8 cellular contexts compared by ENCODE assay signal in genomic region chr17:73156166-73156840, GRCh38. TPM values are rescaled to one million over a fixed set of nuclear protein-coding genes. Genes with fewer than 3 reads are reported as not detected.
DNase-seq lines count a peak whose midpoint lies in the region; ATAC-seq and TF ChIP-seq lines count a peak whose summit lies in the region.

No MANE protein-coding gene starts in this region.

- H3K27me3 ChIP-seq in GM23338 (ENCODE audit: insufficient read depth) (no peaks in the 10 kb centered on the region), right atrium auricular region (no peaks in the 10 kb centered on the region), sigmoid colon (peaks cover 0 to 5% (median 0%) of the 10 kb centered on the region in 3 donors)

- H3K79me2 ChIP-seq in GM23338 (replicated peaks; ENCODE audit: insufficient read depth) = no peaks in the 10 kb centered on the region

- H3K27me3 Mint-ChIP-seq in GM23338 (ENCODE audit: insufficient read depth, low read depth, poor library complexity) = peaks cover 6% of the 10 kb centered on the region

- 0 out of 2 replicates have a peak overlapping the region, but pooled peaks have one; percentile 53 for H3K27ac Mint-ChIP-seq in GM23338

- TF ChIP-seq EP300 in sigmoid colon (IDR thresholded peaks at IDR 0.05) = no peak

- H3K9me3 ChIP-seq in right atrium auricular region (no peaks in the 10 kb centered on the region), sigmoid colon (no peaks in the 10 kb centered on the region)

- H3K27ac ChIP-seq in GM23338 (ENCODE audit: low read depth) (no peak overlapping the region), right atrium auricular region (no peak overlapping the region), sigmoid colon (no peak overlapping the region)

- H3K4me3 Mint-ChIP-seq in GM23338 = peak overlapping the region; percentile 31; the same call in 2 of the 3 replicates

- H3K9me3 Mint-ChIP-seq in GM23338 = no peaks in the 10 kb centered on the region

- intact Hi-C loops in sigmoid colon (cut with DNase I) = loop anchor here (1.0 kb wide), 1 partner anchor 431 kb away; no protein-coding TSS in a partner anchor

- TF ChIP-seq CTCF in GM23338 (conservative IDR thresholded peaks at IDR 0.05; ENCODE audit: low read depth in 2 of 2) = peak; percentile 67 to 73
- peak; percentile 74 to 85 for TF ChIP-seq CTCF in right atrium auricular region (IDR thresholded peaks at IDR 0.05)
- peak in 3 of 4 experiments; percentile 51 to 76 (median 68) for TF ChIP-seq CTCF in sigmoid colon (IDR thresholded peaks at IDR 0.05)

- DNase-seq in GM04503 (ENCODE audit: low read depth) (peak; percentile 10), GM23338 (ENCODE audit: low spot score) (peak; percentile 94), LHCN-M2 (ENCODE audit: low read depth) (peak; percentile 50), SKM-1 (lab: John Stamatoyannopoulos, UW; ENCODE audit: unreplicated experiment) (peak; percentile 75), amniotic epithelial cell (ENCODE audit: low read depth) (peak; percentile 74), right atrium auricular region (ENCODE audit: low spot score) (peak; percentile 82), sigmoid colon (peak; percentile 70), NCI-H1105 (lab: John Stamatoyannopoulos, UW) (no peak)

- H3K4me1 ChIP-seq in GM23338 (ENCODE audit: insufficient read depth) = peaks cover 39% of the 10 kb centered on the region
- H3K4me1 ChIP-seq in right atrium auricular region = peaks cover 0 to 12% of the 10 kb centered on the region in 2 donors
- peaks cover 0 to 4% (median 2%) of the 10 kb centered on the region in 4 donors for H3K4me1 ChIP-seq in sigmoid colon

- 21 to 26% methylated on average over 22 of the region's 22 CpGs for WGBS in sigmoid colon, 2 donors

- peak; percentile 96 for ATAC-seq in GM23338

- peaks cover 37% of the 10 kb centered on the region for H3K4me1 Mint-ChIP-seq in GM23338

- H3K9me2 ChIP-seq in GM23338 (ENCODE audit: insufficient read depth) = no peaks in the 10 kb centered on the region

- no peaks in the 10 kb centered on the region for H3K36me3 Mint-ChIP-seq in GM23338 (ENCODE audit: low read depth)

- peaks cover 5% of the 10 kb centered on the region; the same call in 1 of the 2 replicates for H3F3A ChIP-seq in GM23338 (replicated peaks; ENCODE audit: low read depth)

- H3K4me3 ChIP-seq in GM23338 = no peak overlapping the region
- H3K4me3 ChIP-seq in right atrium auricular region = no peak overlapping the region
- H3K4me3 ChIP-seq in sigmoid colon = no peak overlapping the region

- H2AFZ ChIP-seq in GM23338 = peak overlapping the region; percentile 93

- H3K36me3 ChIP-seq in GM23338 (ENCODE audit: insufficient read depth) = no peaks in the 10 kb centered on the region
- H3K36me3 ChIP-seq in right atrium auricular region = no peaks in the 10 kb centered on the region
- no peaks in the 10 kb centered on the region for H3K36me3 ChIP-seq in sigmoid colon

- H4K20me1 ChIP-seq in GM23338 (replicated peaks; ENCODE audit: insufficient read depth) = no peaks in the 10 kb centered on the region

- peak overlapping the region; percentile 41; the same call in 1 of the 2 replicates for H3K4me2 ChIP-seq in GM23338

- TF ChIP-seq POLR2A in sigmoid colon (IDR thresholded peaks at IDR 0.05) = no peak

TF ChIP-seq in GM23338, 12 proteins besides CTCF, POLR2A, EP300 and RAD21:
- TF ChIP-seq ZNF114 (CRISPR knock-in tag; IDR thresholded peaks at IDR 0.05) = no peak
- TF ChIP-seq NANOG (IDR thresholded peaks at IDR 0.05; ENCODE audit: borderline replicate concordance) = no peak
- TF ChIP-seq ZNF331 (CRISPR knock-in tag; IDR thresholded peaks at IDR 0.05; ENCODE audit: low read depth) = no peak
- no peak for TF ChIP-seq REST (IDR thresholded peaks at IDR 0.05; ENCODE audit: unreplicated experiment)
- TF ChIP-seq STAT1 (IDR thresholded peaks at IDR 0.05; ENCODE audit: unreplicated experiment) = no peak
- TF ChIP-seq JUNB (IDR thresholded peaks at IDR 0.05; ENCODE audit: unreplicated experiment) = no peak
- no peak for TF ChIP-seq EZH2phosphoT487 (IDR thresholded peaks at IDR 0.05; ENCODE audit: unreplicated experiment)
- TF ChIP-seq CREB1 (CRISPR knock-in tag; IDR thresholded peaks at IDR 0.05; ENCODE audit: low read depth) = no peak
- TF ChIP-seq EZH2 (IDR thresholded peaks at IDR 0.05; ENCODE audit: low read depth, unreplicated experiment) = no peak

RNA-seq across cellular contexts. Expression of gene SSTR2, which starts 8.5 kb away (rescaled TPM):
- 1.7 and 1.8 TPM in 2 replicates for total RNA-seq in GM23338 (2014; rRNA removed; shearing (Covaris generic))
- polyA plus RNA-seq in GM23338 (2016; fragmentation: Nextera tagmentation; extraction: Ambion mirVana) (1.1 and 1.4 TPM in 2 replicates), sigmoid colon (under 1 TPM; 0.46 to 0.95 (median 0.60) TPM)
- total RNA-seq in LHCN-M2 (2014; rRNA removed) (under 0.01 TPM in 1 of 2 replicates, not detected in the other), right atrium auricular region (1 to 10 TPM in 1 of 2 donors, under 1 TPM in 1; 0.20 to 1.1 TPM), sigmoid colon (under 1 TPM; under 0.01 to 0.54 (median 0.30) TPM)
- polyA plus RNA-seq in LHCN-M2 (2012) = 0.02 TPM

RNA-seq across cellular contexts. Expression of gene COG1, which starts 36.6 kb away (rescaled TPM):
- 11.9 and 15.0 TPM in 2 replicates for total RNA-seq in GM23338 (2014; rRNA removed; shearing (Covaris generic))
- polyA plus RNA-seq in GM23338 (2016; fragmentation: Nextera tagmentation; extraction: Ambion mirVana) (25.5 and 26.1 TPM in 2 replicates), sigmoid colon (10 to 100 TPM; 17.5 to 19.2 (median 18.0) TPM)
- total RNA-seq in LHCN-M2 (2014; rRNA removed) (21.7 and 25.3 TPM in 2 replicates), right atrium auricular region (10 to 100 TPM; 17.3 to 21.3 TPM), sigmoid colon (10 to 100 TPM; 18.5 to 33.5 (median 23.1) TPM)
- 34.4 TPM for polyA plus RNA-seq in LHCN-M2 (2012)
